In genomic region chr1:240114222-240114621, GRCh38 we compare ENCODE assay signal across 19 cellular contexts. TPM values are rescaled to one million over a fixed set of nuclear protein-coding genes. Genes with fewer than 3 reads are reported as not detected.
"Had no signal": no experiment of that assay in that cellular context is flagged by ENCODE, and none has a peak within 500 bp of the region (broad histone marks: within the 10 kb centered on the region; RNA-seq: fewer than 3 reads in every experiment).

No MANE protein-coding gene starts in this region.

- H3K36me3 Mint-ChIP-seq: naive thymus-derived CD8-positive, alpha-beta T cell had no signal

- DNase-seq: effector memory CD4-positive, alpha-beta T cell; esophagus squamous epithelium; foreskin fibroblast; head of caudate nucleus; hippocampal formation; islet precursor cell; mammary epithelial cell; mucosa of descending colon; naive thymus-derived CD8-positive, alpha-beta T cell; ovary; right cardiac atrium; small intestine; stimulated activated CD4-positive, alpha-beta T cell treated with anti-CD3 and anti-CD28 coated beads, Interleukin-12 subunit alpha, Interleukin-12 subunit beta, amount 100 ng/mL, for 4 hours; stimulated activated naive CD4-positive, alpha-beta T cell treated with Interleukin-2 at 50 U/mL for 16 hours; thyroid gland; upper lobe of left lung; uterus had no signal

- H3K4me1 ChIP-seq: esophagus squamous epithelium, suprapubic skin, thyroid gland, upper lobe of left lung, uterus had no signal

- H3K27ac ChIP-seq: esophagus squamous epithelium, ovary, suprapubic skin, thyroid gland, upper lobe of left lung, uterus had no signal

- ATAC-seq: left lobe of liver; mucosa of descending colon; naive thymus-derived CD8-positive, alpha-beta T cell; right cardiac atrium had no signal

- H3K4me3 ChIP-seq: esophagus squamous epithelium, mucosa of descending colon, ovary, suprapubic skin, thyroid gland, upper lobe of left lung, uterus had no signal

- H3K9me3 ChIP-seq: esophagus squamous epithelium, mucosa of descending colon, ovary, suprapubic skin, thyroid gland, upper lobe of left lung, uterus had no signal

- H3K4me1 Mint-ChIP-seq: naive thymus-derived CD8-positive, alpha-beta T cell had no signal

- H3K27ac Mint-ChIP-seq: naive thymus-derived CD8-positive, alpha-beta T cell had no signal

- H3K36me3 ChIP-seq: esophagus squamous epithelium, ovary, suprapubic skin, thyroid gland, upper lobe of left lung, uterus had no signal

- H3K4me3 Mint-ChIP-seq: naive thymus-derived CD8-positive, alpha-beta T cell had no signal

- H3K9me3 Mint-ChIP-seq: naive thymus-derived CD8-positive, alpha-beta T cell had no signal

- H3K27me3 ChIP-seq: esophagus squamous epithelium, ovary, suprapubic skin, thyroid gland, upper lobe of left lung, uterus had no signal

RNA-seq across cellular contexts. Expression of gene FMN2, which starts 22.5 kb away (rescaled TPM):
- total RNA-seq: left lobe of liver; mammary epithelial cell; naive thymus-derived CD8-positive, alpha-beta T cell had no signal
- polyA plus RNA-seq: mammary epithelial cell; naive thymus-derived CD8-positive, alpha-beta T cell had no signal
